In the genomic region with DNA sequence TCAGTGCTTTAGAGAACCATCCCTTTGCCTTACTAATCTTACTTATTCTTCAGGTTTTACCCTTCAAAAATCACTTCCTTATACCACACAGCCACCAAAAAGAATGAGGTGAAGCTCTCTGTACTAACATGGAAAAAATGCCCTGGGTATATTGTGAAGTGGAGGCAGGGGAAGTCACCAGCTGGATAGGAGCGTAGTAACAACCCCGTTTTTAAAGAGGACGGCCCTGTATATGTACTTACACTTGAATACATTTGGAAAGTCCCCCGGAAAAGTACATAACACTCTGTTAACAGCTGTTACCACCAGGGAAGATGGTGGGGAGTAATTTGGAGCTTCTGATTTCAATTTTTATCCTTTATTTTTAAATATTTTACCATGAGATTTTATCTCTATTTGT, we compare ENCODE assay signal across 8 cellular contexts. TPM values are rescaled to one million over a fixed set of nuclear protein-coding genes. Genes with fewer than 3 reads are reported as not detected.
DNase-seq lines count a peak whose midpoint lies in the region; ATAC-seq, FAIRE-seq and TF ChIP-seq lines count a peak whose summit lies in the region.

No MANE protein-coding gene starts in this region.

- no peaks in the 10 kb centered on the region for H3K36me3 Mint-ChIP-seq in activated T-cell treated with anti-CD3 and anti-CD28 coated beads, Interleukin-2, amount 50 U/mL, for 24 hours (ENCODE audit: low read depth)

- peak overlapping the region; percentile 17; the same call in 1 of the 2 replicates for H3K4me2 ChIP-seq in OCI-LY1 (ENCODE audit: low read length)
- no peak overlapping the region for H3K4me2 ChIP-seq in endothelial cell of umbilical vein (ENCODE audit: insufficient read depth, low read length)

- TF ChIP-seq CTCF in OCI-LY1 (IDR thresholded peaks at IDR 0.05; ENCODE audit: low read length) (no peak), endothelial cell of umbilical vein (IDR thresholded peaks at IDR 0.05; ENCODE audit: extremely low read depth in 1 of 2, insufficient read depth in 1 of 2, low read depth in 1 of 2, low read length in 2 of 2) (no peak)

- DNase-seq in activated T-cell treated with anti-CD3 and anti-CD28 coated beads, Interleukin-2, amount 50 U/mL, for 24 hours, result no peak
- no peak for DNase-seq in activated T-cell treated with anti-CD3 and anti-CD28 coated beads for 4 hours
- DNase-seq in endothelial cell of umbilical vein (ENCODE audit: low read depth, low spot score), result peak; percentile 20
- DNase-seq in NCI-H2081 treated with DMSO at 0.1 percent for 48 hours (lab: John Stamatoyannopoulos, UW), result no peak
- no peak for DNase-seq in activated CD4-positive, CD25-positive, alpha-beta regulatory T cell treated with anti-CD3 and anti-CD28 coated beads, Interleukin-2, amount 50 U/mL, for 72 hours

- H3K79me2 ChIP-seq in OCI-LY1 (ENCODE audit: insufficient read depth, low read length) (no peaks in the 10 kb centered on the region), endothelial cell of umbilical vein (ENCODE audit: control insufficient read depth, insufficient read depth, low read length) (no peaks in the 10 kb centered on the region)

- peaks cover 30% of the 10 kb centered on the region for H3K4me1 ChIP-seq in OCI-LY1 (ENCODE audit: insufficient read depth, low read length, severe bottlenecking)
- peaks cover 16% of the 10 kb centered on the region for H3K4me1 ChIP-seq in endothelial cell of umbilical vein (ENCODE audit: control insufficient read depth, extremely low read depth, insufficient read depth, low read length)
- H3K4me1 ChIP-seq in thymus (ENCODE audit: control insufficient read depth, insufficient read depth, low read length), result peaks cover 26% of the 10 kb centered on the region

- H3K9me3 ChIP-seq in OCI-LY1 (ENCODE audit: low read length), result no peaks in the 10 kb centered on the region
- no peaks in the 10 kb centered on the region for H3K9me3 ChIP-seq in endothelial cell of umbilical vein (replicated peaks; ENCODE audit: control insufficient read depth, insufficient read depth, low read length)
- H3K9me3 ChIP-seq in thymus (ENCODE audit: control insufficient read depth), result no peaks in the 10 kb centered on the region

- peak overlapping the region; percentile 40 for H3K4me3 Mint-ChIP-seq in activated T-cell treated with anti-CD3 and anti-CD28 coated beads, Interleukin-2, amount 50 U/mL, for 24 hours

- BruUV-seq in endothelial cell of umbilical vein (replicated peaks; lab: Mats Ljungman, UMichigan), result no TSS peak

- H4K20me1 ChIP-seq in OCI-LY1 (ENCODE audit: insufficient read depth, low read length) (no peaks in the 10 kb centered on the region), endothelial cell of umbilical vein (replicated peaks; ENCODE audit: control insufficient read depth, extremely low read depth, insufficient read depth, low read length) (no peaks in the 10 kb centered on the region)

- dilution Hi-C loops in endothelial cell of umbilical vein (cut with MboI; ENCODE audit: extremely low pct_ligation_motif_present, low sequenced_read_pairs), result no loop called here

- TF ChIP-seq POLR2A in endothelial cell of umbilical vein (IDR thresholded peaks at IDR 0.05; ENCODE audit: low read depth, low read length), result no peak

- H3K36me3 ChIP-seq in OCI-LY1 (ENCODE audit: insufficient read depth, low read length) (no peaks in the 10 kb centered on the region), endothelial cell of umbilical vein (ENCODE audit: control insufficient read depth in 2 of 2, extremely low read depth in 1 of 2, insufficient read depth in 2 of 2, low read length in 2 of 2) (no peaks in the 10 kb centered on the region), thymus (ENCODE audit: control insufficient read depth, insufficient read depth) (no peaks in the 10 kb centered on the region)

- H3K27ac Mint-ChIP-seq in activated T-cell treated with anti-CD3 and anti-CD28 coated beads, Interleukin-2, amount 50 U/mL, for 24 hours, result peak overlapping the region; percentile 93

- H3K9me3 Mint-ChIP-seq in activated T-cell treated with anti-CD3 and anti-CD28 coated beads, Interleukin-2, amount 50 U/mL, for 24 hours, result no peaks in the 10 kb centered on the region

- H2AFZ ChIP-seq in OCI-LY1 (ENCODE audit: low read length) (no peak overlapping the region), endothelial cell of umbilical vein (ENCODE audit: low read depth, low read length) (peak overlapping the region; percentile 65)

- H3K27me3 ChIP-seq in OCI-LY1 (ENCODE audit: insufficient read depth, low read length), result no peaks in the 10 kb centered on the region
- H3K27me3 ChIP-seq in endothelial cell of umbilical vein (ENCODE audit: control insufficient read depth in 2 of 2, insufficient read depth in 2 of 2, low read length in 2 of 2), result no peaks in the 10 kb centered on the region
- H3K27me3 ChIP-seq in thymus (ENCODE audit: control insufficient read depth, insufficient read depth), result no peaks in the 10 kb centered on the region

- H3K27ac ChIP-seq in OCI-LY1 (ENCODE audit: low read depth, low read length, poor library complexity, severe bottlenecking) (peak overlapping the region; percentile 58), endothelial cell of umbilical vein (ENCODE audit: insufficient read depth, low read depth, low read length) (no peak overlapping the region), thymus (ENCODE audit: low read depth) (peak overlapping the region; percentile 92)

- intact Hi-C loops in endothelial cell of umbilical vein (cut with micrococcal nuclease), result no loop called here

- H3K9me1 ChIP-seq in endothelial cell of umbilical vein (replicated peaks; ENCODE audit: control insufficient read depth, extremely low read depth, insufficient read depth, low read length), result no peaks in the 10 kb centered on the region

- H3K27me3 Mint-ChIP-seq in activated T-cell treated with anti-CD3 and anti-CD28 coated beads, Interleukin-2, amount 50 U/mL, for 24 hours, result no peaks in the 10 kb centered on the region

- CTCF ChIA-PET in endothelial cell of umbilical vein (lab: Charles Lee), result interaction anchor here (0.8 to 2.5 kb wide), 4 partner anchors 18 to 30 kb away, joined by 3 to 14 read pairs (median 6); no protein-coding TSS in a partner anchor

- H3K9ac ChIP-seq in OCI-LY1 (ENCODE audit: low read length) (peak overlapping the region; percentile 8; the same call in 1 of the 2 replicates), endothelial cell of umbilical vein (replicated peaks; ENCODE audit: extremely low read depth, insufficient read depth, low read length) (no peak overlapping the region)

- H3K4me3 ChIP-seq in OCI-LY1 (ENCODE audit: low read depth, low read length, poor library complexity, severe bottlenecking), result no peak overlapping the region
- no peak overlapping the region for H3K4me3 ChIP-seq in endothelial cell of umbilical vein (replicated peaks in 1 of 3; ENCODE audit: insufficient read depth in 1 of 3, low read depth in 1 of 3, low read length in 3 of 3)
- no peak overlapping the region for H3K4me3 ChIP-seq in thymus (ENCODE audit: low read length)

- H3K9me2 ChIP-seq in OCI-LY1 (ENCODE audit: low read depth, low read length), result no peaks in the 10 kb centered on the region

- POLR2A ChIA-PET in endothelial cell of umbilical vein (lab: Charles Lee), result interaction anchor here (0.6 kb wide), 1 partner anchor 12 kb away, joined by 4 read pairs; no protein-coding TSS in a partner anchor

- H3K4me1 Mint-ChIP-seq in activated T-cell treated with anti-CD3 and anti-CD28 coated beads, Interleukin-2, amount 50 U/mL, for 24 hours (ENCODE audit: low read depth), result peaks cover 66% of the 10 kb centered on the region

- no peak for ATAC-seq in HG02885 (IDR thresholded peaks at IDR 0.05; ENCODE audit: poor library complexity, unreplicated experiment)

- no peak for FAIRE-seq in endothelial cell of umbilical vein (lab: Jason Lieb, UNC)

- whole genome bisulfite sequencing in thymus, result 26% methylated on average over 4 of the region's 4 CpGs

- no peaks in the 10 kb centered on the region for H3F3A ChIP-seq in OCI-LY1 (ENCODE audit: insufficient read depth, low read length)

TF ChIP-seq in endothelial cell of umbilical vein, 7 proteins besides CTCF, POLR2A, EP300 and RAD21:
- TF ChIP-seq POLR2AphosphoS5 (IDR thresholded peaks at IDR 0.05; ENCODE audit: insufficient read depth, low read depth, low read length) (no peak), EZH2 (IDR thresholded peaks at IDR 0.05; ENCODE audit: borderline replicate concordance, low read depth, low read length, severe bottlenecking) (no peak), GATA2 (IDR thresholded peaks at IDR 0.05; ENCODE audit: insufficient read depth, insufficient read length, low read depth, low read length) (no peak), FOS (IDR thresholded peaks at IDR 0.05; ENCODE audit: borderline replicate concordance, insufficient read depth, low read length) (no peak), MYC (IDR thresholded peaks at IDR 0.05; ENCODE audit: low read depth, low read length) (no peak), JUN (IDR thresholded peaks at IDR 0.05; ENCODE audit: borderline replicate concordance, insufficient read depth, insufficient read length, low read depth) (no peak)
- TF ChIP-seq, protein P1, sequence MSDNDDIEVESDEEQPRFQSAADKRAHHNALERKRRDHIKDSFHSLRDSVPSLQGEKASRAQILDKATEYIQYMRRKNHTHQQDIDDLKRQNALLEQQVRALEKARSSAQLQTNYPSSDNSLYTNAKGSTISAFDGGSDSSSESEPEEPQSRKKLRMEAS (IDR thresholded peaks at IDR 0.05; ENCODE audit: insufficient read depth, insufficient read length), result no peak

RNA-seq across cellular contexts. Expression of gene KHDRBS1, which starts 28.2 kb away (rescaled TPM):
- total RNA-seq in endothelial cell of umbilical vein, result 185 and 194 TPM in 2 replicates
- polyA plus RNA-seq in endothelial cell of umbilical vein, result 26.3 and 43.4 TPM in 2 replicates
- 65.7 and 69.2 TPM in 2 replicates for polyA plus RNA-seq in endothelial cell of umbilical vein (2011; cell fraction: cytosol; rRNA removed)
- 64.7 and 69.4 TPM in 2 replicates for polyA plus RNA-seq in endothelial cell of umbilical vein (2011; cell fraction: nucleus; rRNA removed)
- 123 and 173 TPM in 2 replicates for polyA plus RNA-seq in endothelial cell of umbilical vein (2012)
- polyA minus RNA-seq in endothelial cell of umbilical vein, result 46.8 and 49.3 TPM in 2 replicates
- 33.3 TPM for polyA minus RNA-seq in endothelial cell of umbilical vein (2011; cell fraction: cytosol; rRNA and poly(A)+ RNA removed)
- 41.0 and 48.9 TPM in 2 replicates for polyA minus RNA-seq in endothelial cell of umbilical vein (2011; cell fraction: nucleus; rRNA and poly(A)+ RNA removed)
- polyA plus RNA-seq in thymus, result 124 TPM

RNA-seq across cellular contexts. Expression of gene PTP4A2, which starts 47.3 kb away (rescaled TPM):
- total RNA-seq in endothelial cell of umbilical vein, result 172 and 184 TPM in 2 replicates
- polyA plus RNA-seq in endothelial cell of umbilical vein (44.4 and 74.1 TPM in 2 replicates), thymus (214 TPM)
- polyA plus RNA-seq in endothelial cell of umbilical vein (2011; cell fraction: cytosol; rRNA removed), result 102 and 107 TPM in 2 replicates
- polyA plus RNA-seq in endothelial cell of umbilical vein (2011; cell fraction: nucleus; rRNA removed), result 38.7 and 54.6 TPM in 2 replicates
- 178 and 265 TPM in 2 replicates for polyA plus RNA-seq in endothelial cell of umbilical vein (2012)
- polyA minus RNA-seq in endothelial cell of umbilical vein, result 212 and 224 TPM in 2 replicates
- 348 TPM for polyA minus RNA-seq in endothelial cell of umbilical vein (2011; cell fraction: cytosol; rRNA and poly(A)+ RNA removed)
- 65.7 and 95.4 TPM in 2 replicates for polyA minus RNA-seq in endothelial cell of umbilical vein (2011; cell fraction: nucleus; rRNA and poly(A)+ RNA removed)
